ENCODE assay signal across 25 cellular contexts in the genomic region with DNA sequence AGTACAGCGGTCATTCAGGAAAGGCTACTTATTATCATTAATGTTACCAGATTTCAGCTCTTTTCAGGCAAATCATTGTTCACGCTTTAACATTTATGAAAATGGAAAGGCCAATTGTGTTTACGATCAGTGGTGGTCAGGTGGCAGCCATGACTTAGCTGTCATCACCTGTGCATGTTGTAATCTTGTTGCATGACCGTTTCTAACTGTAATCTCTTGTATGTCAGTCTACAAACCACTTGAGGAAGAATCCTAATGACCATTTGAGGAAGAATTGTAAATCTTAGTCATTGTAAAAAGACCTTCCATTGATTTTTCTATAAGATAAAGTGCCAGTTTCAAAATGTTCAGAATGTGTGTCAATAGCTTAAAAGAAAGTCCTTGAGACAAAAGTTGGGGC.
"Had no signal": no experiment of that assay in that cellular context is flagged by ENCODE, and none has a peak within 500 bp of the region (broad histone marks: within the 10 kb centered on the region; RNA-seq: fewer than 3 reads in every experiment).

No MANE protein-coding gene starts in this region.

- H3K27ac Mint-ChIP-seq: mesothelial cell of epicardium; naive B cell; natural killer cell; nephron progenitor cell; progenitor cell of endocrine pancreas; stimulated activated effector memory CD8-positive, alpha-beta T cell treated with anti-CD3 and anti-CD28 coated beads, Interleukin-12 subunit alpha, Interleukin-12 subunit beta, amount 100 ng/mL, for 72 hours; stimulated activated naive CD8-positive, alpha-beta T cell treated with anti-CD3 and anti-CD28 coated beads, Interleukin-15, Interleukin-2, amounts not matched to agents 100 ng/mL and 50 ng/mL, for 24 hours had no signal

- DNase-seq: islet precursor cell; left ventricle myocardium inferior; mesendoderm; naive B cell; natural killer cell; nephron progenitor cell; ovary; retina; right cardiac atrium; stimulated activated CD4-positive, alpha-beta T cell treated with anti-CD3 and anti-CD28 coated beads, Interleukin-12 subunit alpha, Interleukin-12 subunit beta, amount 100 ng/mL, for 4 hours; stimulated activated CD4-positive, alpha-beta T cell treated with anti-CD3 and anti-CD28 coated beads, Interleukin-4, amount 100 ng/mL, for 24 hours; stimulated activated naive CD4-positive, alpha-beta T cell; tibial artery; trophoblast cell; upper lobe of right lung had no signal

- H3K9me3 ChIP-seq: left ventricle myocardium inferior, ovary, suprapubic skin, thoracic aorta, tibial artery, upper lobe of right lung had no signal

- H3K27me3 Mint-ChIP-seq: naive B cell; progenitor cell of endocrine pancreas; stimulated activated naive CD8-positive, alpha-beta T cell treated with anti-CD3 and anti-CD28 coated beads, Interleukin-15, Interleukin-2, amounts not matched to agents 100 ng/mL and 50 ng/mL, for 24 hours had no signal

- H3K36me3 Mint-ChIP-seq: mesothelial cell of epicardium; naive B cell; natural killer cell; stimulated activated effector memory CD8-positive, alpha-beta T cell treated with anti-CD3 and anti-CD28 coated beads, Interleukin-12 subunit alpha, Interleukin-12 subunit beta, amount 100 ng/mL, for 72 hours had no signal

- H3K4me2 ChIP-seq: hepatocyte had no signal

- H3K9me3 Mint-ChIP-seq: mesothelial cell of epicardium; naive B cell; natural killer cell; nephron progenitor cell; stimulated activated effector memory CD8-positive, alpha-beta T cell treated with anti-CD3 and anti-CD28 coated beads, Interleukin-12 subunit alpha, Interleukin-12 subunit beta, amount 100 ng/mL, for 72 hours; stimulated activated naive CD8-positive, alpha-beta T cell treated with anti-CD3 and anti-CD28 coated beads, Interleukin-15, Interleukin-2, amounts not matched to agents 100 ng/mL and 50 ng/mL, for 24 hours had no signal

- H3K79me2 ChIP-seq: hepatocyte had no signal

- H3K27me3 ChIP-seq: hepatocyte, ovary, suprapubic skin, tibial artery, upper lobe of right lung had no signal

- H2AFZ ChIP-seq: hepatocyte had no signal

- ATAC-seq: natural killer cell; right cardiac atrium; sciatic nerve; stimulated activated effector memory CD8-positive, alpha-beta T cell treated with anti-CD3 and anti-CD28 coated beads, Interleukin-12 subunit alpha, Interleukin-12 subunit beta, amount 100 ng/mL, for 72 hours; upper lobe of right lung had no signal

- H3K36me3 ChIP-seq: left ventricle myocardium inferior, ovary, suprapubic skin, thoracic aorta, tibial artery, upper lobe of right lung had no signal

- H3K4me3 ChIP-seq: hepatocyte, left ventricle myocardium inferior, lung, ovary, skin epidermis, suprapubic skin, thoracic aorta, tibial artery, upper lobe of right lung had no signal

- H3K27ac ChIP-seq: hepatocyte, left ventricle myocardium inferior, ovary, skin epidermis, suprapubic skin, thoracic aorta, tibial artery, upper lobe of right lung had no signal

- H3K4me1 Mint-ChIP-seq: natural killer cell; nephron progenitor cell; stimulated activated effector memory CD8-positive, alpha-beta T cell treated with anti-CD3 and anti-CD28 coated beads, Interleukin-12 subunit alpha, Interleukin-12 subunit beta, amount 100 ng/mL, for 72 hours had no signal

- H3K4me1 ChIP-seq: tibial artery, upper lobe of right lung had no signal

- H3K4me3 Mint-ChIP-seq: mesothelial cell of epicardium; naive B cell; natural killer cell; nephron progenitor cell; stimulated activated effector memory CD8-positive, alpha-beta T cell treated with anti-CD3 and anti-CD28 coated beads, Interleukin-12 subunit alpha, Interleukin-12 subunit beta, amount 100 ng/mL, for 72 hours; stimulated activated naive CD8-positive, alpha-beta T cell treated with anti-CD3 and anti-CD28 coated beads, Interleukin-15, Interleukin-2, amounts not matched to agents 100 ng/mL and 50 ng/mL, for 24 hours had no signal
